ENCODE assay signal across 15 cellular contexts in the genomic region with DNA sequence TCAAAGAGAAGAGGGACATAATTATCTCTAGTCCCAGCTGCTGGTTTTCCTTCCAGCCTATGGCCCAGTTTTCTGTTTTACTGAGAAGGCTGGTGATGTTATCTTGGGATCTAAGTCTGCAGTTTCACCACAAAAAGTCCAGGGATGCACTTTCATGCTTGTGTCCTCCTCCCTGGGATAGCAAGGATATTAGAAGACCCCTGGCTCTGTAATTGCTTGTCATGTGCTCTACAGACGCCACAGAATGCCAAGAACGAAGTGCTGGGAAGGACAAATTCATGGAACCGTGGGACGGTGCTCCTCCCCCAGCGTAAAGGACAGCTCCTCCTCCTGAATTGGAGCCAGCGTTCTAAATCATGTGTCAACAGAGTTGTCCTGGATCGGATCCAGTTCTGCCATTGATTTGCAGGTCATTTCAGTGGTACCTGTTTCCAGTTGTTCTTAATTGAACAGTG. TPM values are rescaled to one million over a fixed set of nuclear protein-coding genes. Genes with fewer than 3 reads are reported as not detected.
DNase-seq lines count a peak whose midpoint lies in the region; ATAC-seq lines count a peak whose summit lies in the region.
"Had no signal": no experiment of that assay in that cellular context is flagged by ENCODE, and none has a peak within 500 bp of the region (broad histone marks: within the 10 kb centered on the region; RNA-seq: fewer than 3 reads in every experiment).

No MANE protein-coding gene starts in this region.

- peak; percentile 72 for ATAC-seq in left lobe of liver
- no peak for ATAC-seq in HG02852 (IDR thresholded peaks at IDR 0.05; ENCODE audit: unreplicated experiment)
- no peak for ATAC-seq in HG02571 (IDR thresholded peaks at IDR 0.05; ENCODE audit: unreplicated experiment)
- ATAC-seq: stimulated activated naive B cell treated with anti-CD40 and anti-IgM and Interleukin-4, amounts not matched to agents 10 μg/mL and 1 μg/mL and 100 μg/mL, for 72 hours had no signal

- DNase-seq in COR-L47 (lab: John Stamatoyannopoulos, UW) (peak; percentile 80), M059J (ENCODE audit: low read depth) (peak; percentile 9), SHP77 treated with DMSO at 0.1 percent for 48 hours (lab: John Stamatoyannopoulos, UW) (peak; percentile 55), left lobe of liver (ENCODE audit: low spot score) (peak; percentile 85), NCI-H187 treated with DMSO at 0.1 percent for 48 hours (lab: John Stamatoyannopoulos, UW) (no peak)
- no peak for DNase-seq in stimulated activated CD4-positive, alpha-beta T cell treated with anti-CD3 and anti-CD28 coated beads, Interleukin-2, amount 100 ng/mL, for 24 hours
- DNase-seq: activated CD8-positive, alpha-beta memory T cell treated with anti-CD3 and anti-CD28 coated beads for 24 hours; activated naive CD8-positive, alpha-beta T cell treated with anti-CD3 and anti-CD28 coated beads, Interleukin-2, amount 10 ng/mL, durations not matched to agents 7 days and 5 days; foreskin melanocyte; stimulated activated CD4-positive, alpha-beta T cell treated with anti-CD3 and anti-CD28 coated beads, Interleukin-1b, Interleukin-23, amount 100 ng/mL, for 48 hours; stimulated activated naive B cell treated with anti-CD40 and anti-IgM and Interleukin-4, amounts not matched to agents 10 μg/mL and 1 μg/mL and 100 μg/mL, for 72 hours; T1000 had no signal

RNA-seq across cellular contexts. Expression of gene MAPT, which starts 8.6 kb away (rescaled TPM):
- 0.15 and 0.20 TPM in 2 replicates for total RNA-seq in M059J (2014; rRNA removed; shearing (Covaris generic))
- total RNA-seq in left lobe of liver = 0.83 TPM

RNA-seq across cellular contexts. Expression of gene SPPL2C, which starts 58.2 kb away (rescaled TPM):
- total RNA-seq in M059J (2014; rRNA removed; shearing (Covaris generic)) = not detected in 2 replicates
- total RNA-seq in left lobe of liver = not detected
- total RNA-seq: activated naive CD8-positive, alpha-beta T cell treated with anti-CD3 and anti-CD28 coated beads, Interleukin-2, amount 10 ng/mL, durations not matched to agents 7 days and 5 days; osteoblast had no signal

Comparison
In these comparisons a context has a peak if more than half of its experiments do, and no peak if none do; other contexts are left out.
1. DNase-seq: peak in COR-L47 (single experiment), M059J (single experiment), SHP77 treated with DMSO at 0.1 percent for 48 hours (single experiment) and left lobe of liver (single experiment); none in stimulated activated CD4-positive, alpha-beta T cell treated with anti-CD3 and anti-CD28 coated beads, Interleukin-2, amount 100 ng/mL, for 24 hours (0 of 2) and NCI-H187 treated with DMSO at 0.1 percent for 48 hours (single experiment).